ENCODE assay signal across 8 cellular contexts in the genomic region with DNA sequence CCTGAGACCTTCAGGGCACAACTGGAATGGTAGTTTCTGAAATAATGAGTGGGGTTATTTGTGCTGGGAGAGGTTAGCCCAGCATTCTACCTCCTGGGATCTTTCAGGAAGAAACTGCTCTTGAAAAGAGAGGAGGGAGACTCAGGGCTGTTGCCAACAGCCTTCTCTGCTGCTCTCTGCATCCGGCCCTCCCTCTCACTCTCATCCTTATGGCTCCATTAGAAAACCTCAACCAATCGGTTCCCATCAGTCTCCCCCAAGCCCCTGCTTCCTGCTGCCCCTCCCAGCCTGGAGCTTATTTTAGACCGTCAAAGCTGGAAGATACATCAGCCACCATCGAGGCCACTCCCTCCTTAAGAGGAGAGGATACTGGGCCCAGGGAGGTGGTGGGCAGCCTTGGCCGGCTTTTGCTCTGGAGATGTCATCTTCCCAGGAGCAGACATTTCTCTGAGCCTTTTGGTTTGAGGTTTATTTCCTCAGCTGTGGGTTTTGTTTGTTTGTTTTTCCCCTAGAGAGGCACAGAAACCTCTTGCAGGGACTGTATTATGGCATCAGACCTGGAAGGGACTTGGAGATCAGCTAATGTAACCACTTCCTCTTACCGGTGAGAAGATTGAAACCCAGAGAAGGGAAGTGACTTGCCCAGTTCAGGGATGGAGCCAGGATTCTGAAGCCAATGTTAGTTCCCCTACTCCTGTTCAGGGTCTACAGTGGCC. TPM values are rescaled to one million over a fixed set of nuclear protein-coding genes. Genes with fewer than 3 reads are reported as not detected.
A peak's percentile ranks its signal among the peaks of the same experiment; 100 is the strongest.
DNase-seq lines count a peak whose midpoint lies in the region; ATAC-seq and TF ChIP-seq lines count a peak whose summit lies in the region.

No MANE protein-coding gene starts in this region.

- H3K4me1 Mint-ChIP-seq in CD14-positive monocyte: peaks cover 41% of the 10 kb centered on the region

- H3K36me3 ChIP-seq in Panc1 (ENCODE audit: control insufficient read depth, insufficient read depth, low read length) (no peaks in the 10 kb centered on the region; the same call in 1 of the 2 replicates), left lung (no peaks in the 10 kb centered on the region)

- TF ChIP-seq CTCF in CD14-positive monocyte (IDR thresholded peaks at IDR 0.05): no peak
- TF ChIP-seq CTCF in GM20000 (IDR thresholded peaks at IDR 0.05; ENCODE audit: extremely low read depth, missing control alignments): no peak
- TF ChIP-seq CTCF in Panc1 (IDR thresholded peaks at IDR 0.05): no peak
- no peak for TF ChIP-seq CTCF in left lung (IDR thresholded peaks at IDR 0.05)

- peaks cover 6 to 7% of the 10 kb centered on the region in 2 donors for H3K36me3 Mint-ChIP-seq in CD14-positive monocyte

- H3K4me3 ChIP-seq in Panc1 (ENCODE audit: low read depth in 2 of 2, low read length in 2 of 2) (peak overlapping the region; percentile 77 to 90), left lung (peak overlapping the region in 1 of 2 donors; percentile 75)

- POLR2A ChIA-PET in Panc1 (lab: Charles Lee): no interaction called here

- peaks cover 25% of the 10 kb centered on the region for H3K4me1 ChIP-seq in Panc1 (ENCODE audit: control insufficient read depth, insufficient read depth, low read length)
- H3K4me1 ChIP-seq in left lung: peaks cover 30 to 60% of the 10 kb centered on the region in 2 donors

- DNase-seq in CD14-positive monocyte (ENCODE audit: low spot score) (no peak), GM20000 (ENCODE audit: low spot score) (peak; percentile 53), Panc1 (ENCODE audit: low read depth, low spot score) (no peak), caudate nucleus (lab: John Stamatoyannopoulos, UW) (peak in 14 of 61 donors; percentile 18 to 85 (median 38)), left lung (no peak), substantia nigra (lab: John Stamatoyannopoulos, UW) (peak in 2 of 49 donors; percentile 25 to 27), dedifferentiated amniotic fluid mesenchymal stem cell (ENCODE audit: extremely low spot score) (no peak)

- in situ Hi-C loops in Panc1 (cut with HindIII; ENCODE audit: low pct_unique_long_range_greater_than_20kb, low sequenced_read_pairs): no loop called here

- H3K27me3 ChIP-seq in Panc1 (ENCODE audit: control insufficient read depth, insufficient read depth, low read length) (no peaks in the 10 kb centered on the region), left lung (peaks cover 0 to 13% of the 10 kb centered on the region in 2 donors)

- H3K4me3 Mint-ChIP-seq in CD14-positive monocyte: peak overlapping the region; percentile 49 to 57

- H3K27ac Mint-ChIP-seq in CD14-positive monocyte: peak overlapping the region; percentile 25 to 78 (median 55)

- CTCF ChIA-PET in Panc1 (lab: Charles Lee): interaction anchor here (0.5 kb wide), 1 partner anchor 39 kb away, joined by 3 read pairs; no protein-coding TSS in a partner anchor

- H3K9me3 Mint-ChIP-seq in CD14-positive monocyte: peaks cover 0 to 4% (median 0%) of the 10 kb centered on the region in 7 donors

- H3K27me3 Mint-ChIP-seq in CD14-positive monocyte (ENCODE audit: low read depth in 3 of 3): peaks cover 17 to 23% (median 20%) of the 10 kb centered on the region in 3 donors

- H3K27ac ChIP-seq in Panc1 (ENCODE audit: low read length) (peak overlapping the region; percentile 48), caudate nucleus (ENCODE audit: low read depth, low read length) (peak overlapping the region; percentile 79), left lung (peak overlapping the region; percentile 68 to 78), substantia nigra (ENCODE audit: low read depth, low read length, poor library complexity, severe bottlenecking) (peak overlapping the region; percentile 1)

- H3K9me3 ChIP-seq in Panc1 (ENCODE audit: control insufficient read depth, insufficient read depth, low read depth, low read length) (no peaks in the 10 kb centered on the region), left lung (no peaks in the 10 kb centered on the region)

- ATAC-seq in Panc1 (no peak), left lung (peak; percentile 9), GM19463 (IDR thresholded peaks at IDR 0.05; ENCODE audit: unreplicated experiment) (no peak)

- no TSS peak for BruUV-seq in Panc1 (replicated peaks; lab: Mats Ljungman, UMichigan)

- intact Hi-C loops in CD14-positive monocyte (cut with micrococcal nuclease): loop anchor here in 1 of 2 donors (10.0 kb wide), 1 partner anchor 190 kb away; a partner anchor contains a TSS
- intact Hi-C loops in Panc1 (cut with micrococcal nuclease; ENCODE audit: unreplicated experiment): no loop called here
- intact Hi-C loops in left lung (cut with DNase I): no loop called here

RNA-seq across cellular contexts. Expression of a gene that starts 2.7 kb away (rescaled TPM):
- 1 to 10 TPM; 2.0 to 2.5 TPM for polyA plus RNA-seq in CD14-positive monocyte
- total RNA-seq in Panc1 (2021; ENCODE audit: unreplicated experiment) (155 TPM), left lung (100 to 1,000 TPM; 259 to 338 TPM)
- 100 TPM for polyA plus RNA-seq in Panc1 (2012; ENCODE audit: insufficient read length)

Comparison
In these comparisons a context has a peak if more than half of its experiments do, and no peak if none do; other contexts are left out.
1. H3K27ac ChIP-seq: peak in every context shown above with its lines; median percentile 79 in caudate nucleus; 73 in left lung; 48 in Panc1; 1 in substantia nigra.